In genomic region chr3:158912621-158913020, GRCh38 we compare ENCODE assay signal across 32 cellular contexts.
"Had no signal": no experiment of that assay in that cellular context is flagged by ENCODE, and none has a peak within 500 bp of the region (broad histone marks: within the 10 kb centered on the region; RNA-seq: fewer than 3 reads in every experiment).

No MANE protein-coding gene starts in this region.

- H3K27me3 Mint-ChIP-seq: activated CD4-positive, alpha-beta memory T cell treated with anti-CD3 and anti-CD28 coated beads for 36 hours; activated CD4-positive, alpha-beta T cell treated with anti-CD3 and anti-CD28 coated beads, Interleukin-2, amount 10 ng/mL, durations not matched to agents 24 days and 14 days; stimulated activated naive CD8-positive, alpha-beta T cell treated with anti-CD3 and anti-CD28 coated beads, Interleukin-15, Interleukin-2, amounts not matched to agents 100 ng/mL and 50 ng/mL, for 24 hours had no signal

- H3K4me1 Mint-ChIP-seq: activated CD4-positive, alpha-beta T cell treated with anti-CD3 and anti-CD28 coated beads, Interleukin-2, amount 10 ng/mL, durations not matched to agents 24 days and 14 days; activated naive CD8-positive, alpha-beta T cell treated with anti-CD3 and anti-CD28 coated beads, Interleukin-2, amount 50 U/mL, for 24 hours; activated T-helper 17 cell treated with anti-CD3 and anti-CD28 coated beads, Interleukin-2, amount 50 U/mL, for 72 hours; central memory CD8-positive, alpha-beta T cell; mesothelial cell of epicardium; naive B cell; nephron progenitor cell; stimulated activated effector memory CD8-positive, alpha-beta T cell treated with anti-CD3 and anti-CD28 coated beads, Interleukin-12 subunit alpha, Interleukin-12 subunit beta, amount 100 ng/mL, for 72 hours had no signal

- H3K36me3 Mint-ChIP-seq: activated CD4-positive, alpha-beta memory T cell treated with anti-CD3 and anti-CD28 coated beads for 36 hours; mesothelial cell of epicardium; stimulated activated effector memory CD8-positive, alpha-beta T cell treated with anti-CD3 and anti-CD28 coated beads, Interleukin-12 subunit alpha, Interleukin-12 subunit beta, amount 100 ng/mL, for 72 hours had no signal

- ATAC-seq: activated CD4-positive, CD25-positive, alpha-beta regulatory T cell treated with anti-CD3 and anti-CD28 coated beads, Interleukin-2, amount 50 U/mL, for 24 hours; activated naive CD8-positive, alpha-beta T cell treated with anti-CD3 and anti-CD28 coated beads, Interleukin-2, amount 50 U/mL, for 24 hours; activated T-helper 17 cell treated with anti-CD3 and anti-CD28 coated beads, Interleukin-2, amount 50 U/mL, for 72 hours; gastrocnemius medialis; left ventricle myocardium superior; sciatic nerve; stimulated activated effector memory CD8-positive, alpha-beta T cell treated with anti-CD3 and anti-CD28 coated beads, Interleukin-12 subunit alpha, Interleukin-12 subunit beta, amount 100 ng/mL, for 72 hours had no signal

- H3K4me3 Mint-ChIP-seq: activated CD4-positive, alpha-beta memory T cell treated with anti-CD3 and anti-CD28 coated beads for 36 hours; activated CD4-positive, alpha-beta T cell treated with anti-CD3 and anti-CD28 coated beads, Interleukin-2, amount 10 ng/mL, durations not matched to agents 24 days and 14 days; activated naive CD8-positive, alpha-beta T cell treated with anti-CD3 and anti-CD28 coated beads, Interleukin-2, amount 50 U/mL, for 24 hours; activated T-cell treated with anti-CD3 and anti-CD28 coated beads, Interleukin-2, amount 50 U/mL, for 24 hours; activated T-helper 17 cell treated with anti-CD3 and anti-CD28 coated beads, Interleukin-2, amount 50 U/mL, for 72 hours; central memory CD8-positive, alpha-beta T cell; mesothelial cell of epicardium; naive B cell; nephron progenitor cell; stimulated activated effector memory CD8-positive, alpha-beta T cell treated with anti-CD3 and anti-CD28 coated beads, Interleukin-12 subunit alpha, Interleukin-12 subunit beta, amount 100 ng/mL, for 72 hours; stimulated activated naive CD8-positive, alpha-beta T cell treated with anti-CD3 and anti-CD28 coated beads, Interleukin-15, Interleukin-2, amounts not matched to agents 100 ng/mL and 50 ng/mL, for 24 hours; T-helper 2 cell treated with Interferon-gamma antibody and Interleukin-4, amounts not matched to agents 5 μg/mL and 100 μg/mL, for 36 hours had no signal

- H3K4me3 ChIP-seq: esophagus muscularis mucosa, gastrocnemius medialis, ovary, prostate gland, thoracic aorta, uterus had no signal

- H3K9me3 Mint-ChIP-seq: activated CD4-positive, alpha-beta memory T cell treated with anti-CD3 and anti-CD28 coated beads for 36 hours; activated CD4-positive, alpha-beta T cell treated with anti-CD3 and anti-CD28 coated beads, Interleukin-2, amount 10 ng/mL, durations not matched to agents 24 days and 14 days; activated naive CD8-positive, alpha-beta T cell treated with anti-CD3 and anti-CD28 coated beads, Interleukin-2, amount 50 U/mL, for 24 hours; activated T-cell treated with anti-CD3 and anti-CD28 coated beads, Interleukin-2, amount 50 U/mL, for 24 hours; activated T-helper 17 cell treated with anti-CD3 and anti-CD28 coated beads, Interleukin-2, amount 50 U/mL, for 72 hours; central memory CD8-positive, alpha-beta T cell; mesothelial cell of epicardium; naive B cell; nephron progenitor cell; stimulated activated effector memory CD8-positive, alpha-beta T cell treated with anti-CD3 and anti-CD28 coated beads, Interleukin-12 subunit alpha, Interleukin-12 subunit beta, amount 100 ng/mL, for 72 hours; stimulated activated naive CD8-positive, alpha-beta T cell treated with anti-CD3 and anti-CD28 coated beads, Interleukin-15, Interleukin-2, amounts not matched to agents 100 ng/mL and 50 ng/mL, for 24 hours; T-helper 2 cell treated with Interferon-gamma antibody and Interleukin-4, amounts not matched to agents 5 μg/mL and 100 μg/mL, for 36 hours had no signal

- DNase-seq: activated CD4-positive, alpha-beta memory T cell treated with anti-CD3 and anti-CD28 coated beads for 36 hours; activated CD4-positive, alpha-beta T cell treated with anti-CD3 and anti-CD28 coated beads, Interleukin-2, amount 10 ng/mL, durations not matched to agents 24 days and 14 days; activated CD8-positive, alpha-beta memory T cell treated with anti-CD3 and anti-CD28 coated beads, Interleukin-2, amount 50 U/mL, for 4 hours; activated gamma-delta T cell treated with Interleukin-2 at 50 U/mL for 16 hours; activated naive CD4-positive, alpha-beta T cell treated with anti-CD3 and anti-CD28 coated beads, Interleukin-2, amount 50 U/mL, for 16 hours; activated naive CD8-positive, alpha-beta T cell treated with anti-CD3 and anti-CD28 coated beads, Interleukin-2, amount 50 U/mL, for 24 hours; activated T-cell treated with anti-CD3 and anti-CD28 coated beads, Interleukin-2, amount 50 U/mL, for 24 hours; amygdala; effector CD4-positive, alpha-beta T cell; gastrocnemius medialis; glutamatergic neuron; left ventricle myocardium superior; mammary epithelial cell; naive B cell; nephron progenitor cell; ovary; retina; small intestine; stimulated activated CD4-positive, alpha-beta T cell treated with anti-CD3 and anti-CD28 coated beads, Interleukin-4, amount 100 ng/mL, for 24 hours; trophoblast cell; uterus had no signal
